8 cellular contexts compared by ENCODE assay signal in the genomic region with DNA sequence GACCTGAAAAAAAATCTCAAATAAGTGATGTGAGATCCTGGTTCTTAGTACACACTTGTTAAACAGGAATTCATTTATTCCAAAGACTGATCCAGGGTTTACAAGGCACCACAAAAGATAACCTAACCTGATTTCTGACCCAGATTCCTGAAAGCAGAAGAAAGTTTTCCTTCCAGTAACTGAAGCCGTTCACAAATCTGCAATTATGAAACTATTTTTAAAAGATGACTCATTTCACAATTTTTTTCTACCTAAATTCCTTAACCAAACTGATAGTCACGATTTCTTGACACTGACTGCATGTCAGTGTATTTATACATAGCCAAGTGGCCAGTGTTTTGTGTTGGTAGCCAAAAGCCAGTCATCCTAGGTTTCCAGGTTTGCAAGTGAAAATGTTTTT. TPM values are rescaled to one million over a fixed set of nuclear protein-coding genes. Genes with fewer than 3 reads are reported as not detected.
DNase-seq lines count a peak whose midpoint lies in the region; ATAC-seq, FAIRE-seq and TF ChIP-seq lines count a peak whose summit lies in the region.

No MANE protein-coding gene starts in this region.

- H3K4me3 ChIP-seq in PC-3 (ENCODE audit: low read length) (no peak overlapping the region), keratinocyte (ENCODE audit: control insufficient read depth in 2 of 3, extremely low read depth in 1 of 3, insufficient read depth in 2 of 3, low read depth in 1 of 3, low read length in 3 of 3) (peak overlapping the region in 2 of 3 experiments; percentile 24 to 47)

- DNase-seq in EL (peak; percentile 35), PC-3 (peak; percentile 26), keratinocyte (ENCODE audit: low read depth, low spot score) (no peak), SW480 (ENCODE audit: low spot score) (no peak)
- DNase-seq in activated T-helper 1 cell treated with anti-CD3 and anti-CD28 coated beads, Interleukin-12 subunit alpha, Interleukin-12 subunit beta, Interleukin-2, Interleukin-4 antibody, amounts not matched to agents 30 ng/mL and 10 ng/mL and 1 ng/mL, durations not matched to agents 14 hours and 24 hours and 36 hours (ENCODE audit: low spot score), result no peak

- H3K9me3 ChIP-seq in PC-3 (ENCODE audit: low read length) (no peaks in the 10 kb centered on the region), keratinocyte (ENCODE audit: control insufficient read depth, low read depth, low read length) (no peaks in the 10 kb centered on the region)

- H3K36me3 Mint-ChIP-seq in activated T-helper 1 cell treated with anti-CD3 and anti-CD28 coated beads, Interleukin-12 subunit alpha, Interleukin-12 subunit beta, Interleukin-2, Interleukin-4 antibody, amounts not matched to agents 30 ng/mL and 10 ng/mL and 1 ng/mL, durations not matched to agents 14 hours and 24 hours and 36 hours (ENCODE audit: low read depth), result peaks cover 18% of the 10 kb centered on the region

- no peaks in the 10 kb centered on the region for H3K9me1 ChIP-seq in keratinocyte (ENCODE audit: control insufficient read depth, extremely low read depth, insufficient read depth, low read length)

- peaks cover 43% of the 10 kb centered on the region for H3K4me1 Mint-ChIP-seq in activated T-helper 1 cell treated with anti-CD3 and anti-CD28 coated beads, Interleukin-12 subunit alpha, Interleukin-12 subunit beta, Interleukin-2, Interleukin-4 antibody, amounts not matched to agents 30 ng/mL and 10 ng/mL and 1 ng/mL, durations not matched to agents 14 hours and 24 hours and 36 hours (ENCODE audit: low read depth)

- intact Hi-C loops in PC-3 (cut with micrococcal nuclease), result no loop called here
- intact Hi-C loops in activated T-helper 1 cell treated with anti-CD3 and anti-CD28 coated beads, Interleukin-12 subunit alpha, Interleukin-12 subunit beta, Interleukin-2, Interleukin-4 antibody, amounts not matched to agents 30 ng/mL and 10 ng/mL and 1 ng/mL, durations not matched to agents 14 hours and 24 hours and 36 hours (cut with micrococcal nuclease), result no loop called here

- POLR2A ChIA-PET in PC-3 (lab: Charles Lee; ENCODE audit: unreplicated experiment), result no interaction called here

- no peak overlapping the region for H3K4me3 Mint-ChIP-seq in activated T-helper 1 cell treated with anti-CD3 and anti-CD28 coated beads, Interleukin-12 subunit alpha, Interleukin-12 subunit beta, Interleukin-2, Interleukin-4 antibody, amounts not matched to agents 30 ng/mL and 10 ng/mL and 1 ng/mL, durations not matched to agents 14 hours and 24 hours and 36 hours

- peaks cover 7% of the 10 kb centered on the region for H3K9me3 Mint-ChIP-seq in activated T-helper 1 cell treated with anti-CD3 and anti-CD28 coated beads, Interleukin-12 subunit alpha, Interleukin-12 subunit beta, Interleukin-2, Interleukin-4 antibody, amounts not matched to agents 30 ng/mL and 10 ng/mL and 1 ng/mL, durations not matched to agents 14 hours and 24 hours and 36 hours

- H3K36me3 ChIP-seq in PC-3 (ENCODE audit: low read depth, low read length) (no peaks in the 10 kb centered on the region), keratinocyte (ENCODE audit: control insufficient read depth in 2 of 2, extremely low read depth in 1 of 2, insufficient read depth in 2 of 2, low read length in 2 of 2) (no peaks in the 10 kb centered on the region)

- BruUV-seq in PC-3 (replicated peaks; lab: Mats Ljungman, UMichigan), result no TSS peak

- H3K27ac Mint-ChIP-seq in activated T-helper 1 cell treated with anti-CD3 and anti-CD28 coated beads, Interleukin-12 subunit alpha, Interleukin-12 subunit beta, Interleukin-2, Interleukin-4 antibody, amounts not matched to agents 30 ng/mL and 10 ng/mL and 1 ng/mL, durations not matched to agents 14 hours and 24 hours and 36 hours, result no peak overlapping the region

- H3K9ac ChIP-seq in PC-3 (ENCODE audit: low read length) (no peak overlapping the region), keratinocyte (ENCODE audit: control insufficient read depth, extremely low read depth, insufficient read depth, low read length) (no peak overlapping the region)

- H3K27me3 ChIP-seq in PC-3 (ENCODE audit: low read length) (no peaks in the 10 kb centered on the region), keratinocyte (ENCODE audit: control insufficient read depth, extremely low read depth, insufficient read depth, low read length) (no peaks in the 10 kb centered on the region)

- dilution Hi-C loops in keratinocyte (cut with MboI; ENCODE audit: extremely low pct_ligation_motif_present, low sequenced_read_pairs), result no loop called here

- no peaks in the 10 kb centered on the region for H3K9me2 ChIP-seq in PC-3 (replicated peaks; ENCODE audit: low read length)

- H3K4me2 ChIP-seq in PC-3 (ENCODE audit: low read length), result no peak overlapping the region
- peak overlapping the region; percentile 59 for H3K4me2 ChIP-seq in keratinocyte (ENCODE audit: control insufficient read depth, extremely low read depth, insufficient read depth, low read depth, low read length)

- peak; percentile 47 for ATAC-seq in GM21723 (IDR thresholded peaks at IDR 0.05; ENCODE audit: unreplicated experiment)
- peak; percentile 51 for ATAC-seq in PC-3
- no peak for ATAC-seq in HG03135 (IDR thresholded peaks at IDR 0.05; ENCODE audit: unreplicated experiment)
- no peak for ATAC-seq in HG02938 (IDR thresholded peaks at IDR 0.05; ENCODE audit: unreplicated experiment)

- H4K20me1 ChIP-seq in PC-3 (ENCODE audit: low read length) (no peaks in the 10 kb centered on the region), keratinocyte (ENCODE audit: control insufficient read depth, extremely low read depth, insufficient read depth, low read length) (no peaks in the 10 kb centered on the region)

- H2AFZ ChIP-seq in PC-3 (ENCODE audit: low read length) (no peak overlapping the region), keratinocyte (ENCODE audit: control insufficient read depth, low read length) (peak overlapping the region; percentile 65)

- H3F3A ChIP-seq in PC-3 (ENCODE audit: low read length, unreplicated experiment), result no peaks in the 10 kb centered on the region

- H3K27ac ChIP-seq in PC-3 (ENCODE audit: low read length) (no peak overlapping the region), keratinocyte (ENCODE audit: control insufficient read depth, insufficient read depth, low read length) (peak overlapping the region; percentile 28)

- no peaks in the 10 kb centered on the region for H3K27me3 Mint-ChIP-seq in activated T-helper 1 cell treated with anti-CD3 and anti-CD28 coated beads, Interleukin-12 subunit alpha, Interleukin-12 subunit beta, Interleukin-2, Interleukin-4 antibody, amounts not matched to agents 30 ng/mL and 10 ng/mL and 1 ng/mL, durations not matched to agents 14 hours and 24 hours and 36 hours (ENCODE audit: insufficient read depth)

- H3K79me2 ChIP-seq in PC-3 (ENCODE audit: low read length) (no peaks in the 10 kb centered on the region), keratinocyte (ENCODE audit: control insufficient read depth, insufficient read depth, low read length) (no peaks in the 10 kb centered on the region)

- FAIRE-seq in keratinocyte (lab: Jason Lieb, UNC), result peak; percentile 75

- CTCF ChIA-PET in PC-3 (lab: Charles Lee), result no interaction called here

- H3K4me1 ChIP-seq in PC-3 (ENCODE audit: insufficient read depth, low read length) (no peaks in the 10 kb centered on the region), keratinocyte (ENCODE audit: control insufficient read depth, extremely low read depth, insufficient read depth, low read length) (peaks cover 20% of the 10 kb centered on the region)

- TF ChIP-seq CTCF in PC-3 (conservative IDR thresholded peaks at IDR 0.05; ENCODE audit: low read depth, low read length) (no peak), keratinocyte (optimal IDR thresholded peaks at IDR 0.05 in 1 of 3, IDR thresholded peaks at IDR 0.05 in 1 of 3, conservative IDR thresholded peaks at IDR 0.05 in 1 of 3; ENCODE audit: extremely low read depth in 1 of 3, insufficient read depth in 2 of 3, low read length in 3 of 3) (no peak)

RNA-seq across cellular contexts. Expression of a gene that starts 17.1 kb away (rescaled TPM):
- total RNA-seq in PC-3 (2014; rRNA removed), result 0.07 TPM in 1 of 2 replicates, not detected in the other
- polyA plus RNA-seq in keratinocyte, result 2.9 to 7.0 TPM (median 5.2 TPM) in 3 replicates
- polyA plus RNA-seq in keratinocyte (2011; ENCODE audit: low read depth), result 1.7 TPM
- 1.5 and 3.5 TPM in 2 replicates for polyA plus RNA-seq in keratinocyte (2011; cell fraction: cytosol; rRNA removed)
- 4.6 and 6.8 TPM in 2 replicates for polyA plus RNA-seq in keratinocyte (2011; cell fraction: nucleus; rRNA removed)
- polyA plus RNA-seq in keratinocyte (2012; ENCODE audit: low replicate concordance), result 2.9 and 4.3 TPM in 2 replicates
- 5.7 to 14.0 TPM (median 9.7 TPM) in 3 replicates for polyA minus RNA-seq in keratinocyte
- 1.9 TPM for polyA minus RNA-seq in keratinocyte (2011; cell fraction: cytosol; rRNA and poly(A)+ RNA removed)
- 8.1 and 17.8 TPM in 2 replicates for polyA minus RNA-seq in keratinocyte (2011; cell fraction: nucleus; rRNA and poly(A)+ RNA removed)
- 0.64 and 0.88 TPM in 2 replicates for total RNA-seq in activated T-helper 1 cell treated with anti-CD3 and anti-CD28 coated beads, Interleukin-12 subunit alpha, Interleukin-12 subunit beta, Interleukin-2, Interleukin-4 antibody, amounts not matched to agents 30 ng/mL and 10 ng/mL and 1 ng/mL, durations not matched to agents 14 hours and 24 hours and 36 hours

Comparison
In these comparisons a context has a peak if more than half of its experiments do, and no peak if none do; other contexts are left out.
1. DNase-seq: peak in EL (single experiment) and PC-3 (single experiment); none in keratinocyte (single experiment), SW480 (single experiment) and activated T-helper 1 cell treated with anti-CD3 and anti-CD28 coated beads, Interleukin-12 subunit alpha, Interleukin-12 subunit beta, Interleukin-2, Interleukin-4 antibody, amounts not matched to agents 30 ng/mL and 10 ng/mL and 1 ng/mL, durations not matched to agents 14 hours and 24 hours and 36 hours (single experiment).
2. ATAC-seq: peak in GM21723 (single experiment) and PC-3 (single experiment); none in HG03135 (single experiment) and HG02938 (single experiment).